Comparison of ENCODE assay signal across 29 cellular contexts in the genomic region with DNA sequence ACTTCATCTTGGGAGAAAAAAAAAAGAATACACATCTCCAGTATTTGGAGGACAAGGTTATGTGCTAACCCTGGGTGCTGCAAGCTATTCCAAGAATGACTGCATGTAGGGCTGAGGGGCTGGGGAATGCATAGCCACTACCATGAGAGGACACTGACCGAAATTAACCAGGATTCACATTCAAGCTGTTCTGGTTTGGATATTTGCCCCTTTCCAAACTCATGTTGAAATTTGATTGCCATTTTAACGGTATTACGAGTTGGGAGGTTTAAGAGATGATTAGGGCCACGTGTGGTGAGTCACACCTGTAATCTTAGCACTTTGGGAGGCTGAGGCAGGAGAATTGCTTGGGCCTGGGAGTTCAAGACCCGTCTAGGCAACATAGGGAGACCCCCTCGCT.
"Had no signal": no experiment of that assay in that cellular context is flagged by ENCODE, and none has a peak within 500 bp of the region (broad histone marks: within the 10 kb centered on the region; RNA-seq: fewer than 3 reads in every experiment).

No MANE protein-coding gene starts in this region.

- H3K27me3 ChIP-seq: adrenal gland, body of pancreas, breast epithelium, cardiac muscle cell, colonic mucosa, gastroesophageal sphincter, heart right ventricle had no signal

- H3K9me3 ChIP-seq: colonic mucosa had no signal

- H3K27ac ChIP-seq: adrenal gland, body of pancreas, breast epithelium, cardiac muscle cell, colonic mucosa, gastroesophageal sphincter, heart right ventricle had no signal

- H3K4me3 ChIP-seq: adrenal gland, body of pancreas, breast epithelium, cardiac muscle cell, colonic mucosa, gastroesophageal sphincter, heart right ventricle had no signal

- H3K36me3 ChIP-seq: adrenal gland, breast epithelium, cardiac muscle cell, colonic mucosa, gastroesophageal sphincter, heart right ventricle had no signal

- ATAC-seq: activated CD4-positive, alpha-beta T cell treated with anti-CD3 and anti-CD28 coated beads for 36 hours; activated CD8-positive, alpha-beta memory T cell treated with anti-CD3 and anti-CD28 coated beads, Interleukin-2, amount 10 ng/mL, durations not matched to agents 7 days and 5 days; activated CD8-positive, alpha-beta T cell treated with anti-CD3 and anti-CD28 coated beads, Interleukin-2, amount 10 ng/mL, durations not matched to agents 7 days and 5 days; activated naive CD8-positive, alpha-beta T cell treated with anti-CD3 and anti-CD28 coated beads, Interleukin-2, amount 50 U/mL, for 24 hours; body of pancreas; esophagus mucosa; gastroesophageal sphincter; heart right ventricle had no signal

- H3K4me1 ChIP-seq: adrenal gland, body of pancreas, breast epithelium, colonic mucosa, gastroesophageal sphincter had no signal

- DNase-seq: activated CD4-positive, alpha-beta memory T cell treated with anti-CD3 and anti-CD28 coated beads for 36 hours; activated CD4-positive, alpha-beta T cell treated with anti-CD3 and anti-CD28 coated beads for 36 hours; activated CD4-positive, alpha-beta T cell treated with anti-CD3 and anti-CD28 coated beads, Interleukin-2, amount 10 ng/mL, durations not matched to agents 24 days and 14 days; activated CD4-positive, CD25-positive, alpha-beta regulatory T cell; activated CD4-positive, CD25-positive, alpha-beta regulatory T cell treated with anti-CD3 and anti-CD28 coated beads, Interleukin-2, amount 50 U/mL, for 72 hours; activated CD8-positive, alpha-beta memory T cell treated with anti-CD3 and anti-CD28 coated beads, Interleukin-2, amount 10 ng/mL, durations not matched to agents 7 days and 5 days; activated CD8-positive, alpha-beta memory T cell treated with anti-CD3 and anti-CD28 coated beads, Interleukin-2, amount 50 U/mL, for 4 hours; activated CD8-positive, alpha-beta T cell treated with anti-CD3 and anti-CD28 coated beads, Interleukin-2, amount 10 ng/mL, durations not matched to agents 7 days and 5 days; activated effector memory CD4-positive, alpha-beta T cell treated with anti-CD3 and anti-CD28 coated beads, Interleukin-2, amount 50 U/mL, for 16 hours; activated naive CD4-positive, alpha-beta T cell treated with anti-CD3 and anti-CD28 coated beads for 36 hours; activated naive CD8-positive, alpha-beta T cell treated with anti-CD3 and anti-CD28 coated beads for 36 hours; activated naive CD8-positive, alpha-beta T cell treated with anti-CD3 and anti-CD28 coated beads, Interleukin-2, amount 50 U/mL, for 24 hours; activated T-cell treated with anti-CD3 and anti-CD28 coated beads, Interleukin-2, amount 50 U/mL, for 1 hour; activated T-cell treated with anti-CD3 and anti-CD28 coated beads, Interleukin-2, amount 50 U/mL, for 48 hours; amygdala; aorta; body of pancreas; central memory CD4-positive, alpha-beta T cell; cerebellar nuclear complex; colonic mucosa; effector CD8-positive, alpha-beta T cell; foreskin melanocyte; heart right ventricle; T-helper 2 cell had no signal
